Comparison of ENCODE assay signal across 1 cellular context in the genomic region with DNA sequence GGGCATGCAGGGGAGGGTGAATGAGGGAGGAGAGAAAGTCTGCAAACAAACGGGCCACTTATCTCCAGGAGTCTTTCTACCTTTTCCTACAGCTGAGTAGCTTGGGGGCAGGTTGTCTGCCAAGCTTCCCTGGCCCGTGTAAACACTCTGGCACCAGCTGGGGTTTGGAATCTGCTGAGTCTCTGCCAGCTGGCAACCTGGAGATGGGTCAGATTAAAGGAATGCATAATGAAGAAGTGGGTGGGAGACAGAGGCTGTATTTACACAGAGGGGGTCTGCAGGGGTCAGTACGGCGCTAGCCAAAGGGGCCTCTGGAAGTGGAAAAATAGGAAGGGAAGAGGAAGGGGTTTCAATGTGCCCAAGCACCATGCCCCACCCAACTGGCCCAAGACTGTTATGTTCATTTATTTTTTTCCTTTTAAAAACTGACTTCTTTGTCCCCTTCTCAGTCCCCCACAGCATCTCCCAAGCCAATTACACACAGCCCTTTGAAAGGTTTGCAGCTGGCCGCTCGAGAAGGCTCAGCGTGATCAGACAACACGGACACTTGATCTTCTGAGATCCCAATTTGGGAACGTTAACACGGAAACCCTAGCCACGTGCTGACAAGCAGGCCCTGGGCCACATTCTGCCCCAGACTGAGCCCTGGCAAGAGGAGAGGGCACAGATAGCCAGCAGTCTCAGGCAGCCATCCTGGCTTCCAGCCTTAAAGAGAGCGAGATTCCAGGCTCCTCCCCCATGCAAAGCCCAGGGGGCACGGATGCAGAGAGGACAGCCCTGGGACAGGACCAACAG.
TF ChIP-seq lines count a peak whose summit lies in the region.

No MANE protein-coding gene starts in this region.

TF ChIP-seq in H1, 55 proteins besides CTCF, POLR2A, EP300 and RAD21 (continued from another document):
- no peak for TF ChIP-seq CTBP2 (IDR thresholded peaks at IDR 0.05; ENCODE audit: borderline replicate concordance, insufficient read depth, insufficient read length, low read length)
- TF ChIP-seq BACH1 (IDR thresholded peaks at IDR 0.05; ENCODE audit: low read length) = no peak
- TF ChIP-seq TAF7 (optimal IDR thresholded peaks at IDR 0.05; ENCODE audit: borderline replicate concordance, low read depth, low read length) = no peak
- TF ChIP-seq HDAC2 (IDR thresholded peaks at IDR 0.05; ENCODE audit: borderline replicate concordance in 1 of 2, low read depth in 2 of 2, low read length in 2 of 2) = 0 out of 4 replicates have a peak, but pooled peaks of 1 of the 2 experiments have one; percentile 11
- 0 out of 2 replicates have a peak, but pooled peaks have one; percentile 37 for TF ChIP-seq TEAD4 (IDR thresholded peaks at IDR 0.05; ENCODE audit: low read depth, low read length)
- TF ChIP-seq TAF1 (IDR thresholded peaks at IDR 0.05; ENCODE audit: low read depth, low read length) = no peak
- no peak for TF ChIP-seq SIX5 (IDR thresholded peaks at IDR 0.05; ENCODE audit: low read depth, low read length)
- no peak for TF ChIP-seq FOSL1 (IDR thresholded peaks at IDR 0.05; ENCODE audit: insufficient read depth, low read depth, low read length)
- TF ChIP-seq, protein P1, sequence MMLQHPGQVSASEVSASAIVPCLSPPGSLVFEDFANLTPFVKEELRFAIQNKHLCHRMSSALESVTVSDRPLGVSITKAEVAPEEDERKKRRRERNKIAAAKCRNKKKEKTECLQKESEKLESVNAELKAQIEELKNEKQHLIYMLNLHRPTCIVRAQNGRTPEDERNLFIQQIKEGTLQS (IDR thresholded peaks at IDR 0.05; ENCODE audit: insufficient read depth, low read depth, low read length) = no peak
- no peak for TF ChIP-seq SUZ12 (IDR thresholded peaks at IDR 0.05; ENCODE audit: low read length)
- TF ChIP-seq, protein P2, sequence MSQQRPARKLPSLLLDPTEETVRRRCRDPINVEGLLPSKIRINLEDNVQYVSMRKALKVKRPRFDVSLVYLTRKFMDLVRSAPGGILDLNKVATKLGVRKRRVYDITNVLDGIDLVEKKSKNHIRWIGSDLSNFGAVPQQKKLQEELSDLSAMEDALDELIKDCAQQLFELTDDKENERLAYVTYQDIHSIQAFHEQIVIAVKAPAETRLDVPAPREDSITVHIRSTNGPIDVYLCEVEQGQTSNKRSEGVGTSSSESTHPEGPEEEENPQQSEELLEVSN (IDR thresholded peaks at IDR 0.05) = no peak
- TF ChIP-seq RFX5 (IDR thresholded peaks at IDR 0.05; ENCODE audit: borderline replicate concordance, low read depth, low read length) = no peak
- no peak for TF ChIP-seq KDM1A (IDR thresholded peaks at IDR 0.05; ENCODE audit: borderline replicate concordance, low read length)
- TF ChIP-seq, protein P3, sequence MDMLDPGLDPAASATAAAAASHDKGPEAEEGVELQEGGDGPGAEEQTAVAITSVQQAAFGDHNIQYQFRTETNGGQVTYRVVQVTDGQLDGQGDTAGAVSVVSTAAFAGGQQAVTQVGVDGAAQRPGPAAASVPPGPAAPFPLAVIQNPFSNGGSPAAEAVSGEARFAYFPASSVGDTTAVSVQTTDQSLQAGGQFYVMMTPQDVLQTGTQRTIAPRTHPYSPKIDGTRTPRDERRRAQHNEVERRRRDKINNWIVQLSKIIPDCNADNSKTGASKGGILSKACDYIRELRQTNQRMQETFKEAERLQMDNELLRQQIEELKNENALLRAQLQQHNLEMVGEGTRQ (IDR thresholded peaks at IDR 0.05; ENCODE audit: low read length) = no peak
- no peak for TF ChIP-seq CEBPB (IDR thresholded peaks at IDR 0.05; ENCODE audit: low read depth, low read length)
- TF ChIP-seq KDM4A (IDR thresholded peaks at IDR 0.05; ENCODE audit: low read depth, low read length, severe bottlenecking) = no peak
- no peak for TF ChIP-seq SRF (IDR thresholded peaks at IDR 0.05; ENCODE audit: low read depth, low read length)
- no peak for TF ChIP-seq JUN (IDR thresholded peaks at IDR 0.05; ENCODE audit: low read depth, low read length)
- no peak for TF ChIP-seq TBP (IDR thresholded peaks at IDR 0.05; ENCODE audit: low read depth, low read length)
- no peak for TF ChIP-seq HDAC6 (IDR thresholded peaks at IDR 0.05; ENCODE audit: low read depth, low read length)
- no peak for TF ChIP-seq YY1 (IDR thresholded peaks at IDR 0.05; ENCODE audit: low read depth, low read length)
- TF ChIP-seq SAP30 (IDR thresholded peaks at IDR 0.05; ENCODE audit: insufficient read depth, insufficient replicate concordance, low read length) = no peak
- no peak for TF ChIP-seq CHD2 (IDR thresholded peaks at IDR 0.05; ENCODE audit: low read length)
- TF ChIP-seq SIN3A (conservative IDR thresholded peaks at IDR 0.05 in 1 of 2, IDR thresholded peaks at IDR 0.05 in 1 of 2; ENCODE audit: low read depth in 1 of 2, low read length in 2 of 2) = peak in 1 of 2 experiments; percentile 65; a peak in 1 of 4 replicates
- TF ChIP-seq, protein P4, sequence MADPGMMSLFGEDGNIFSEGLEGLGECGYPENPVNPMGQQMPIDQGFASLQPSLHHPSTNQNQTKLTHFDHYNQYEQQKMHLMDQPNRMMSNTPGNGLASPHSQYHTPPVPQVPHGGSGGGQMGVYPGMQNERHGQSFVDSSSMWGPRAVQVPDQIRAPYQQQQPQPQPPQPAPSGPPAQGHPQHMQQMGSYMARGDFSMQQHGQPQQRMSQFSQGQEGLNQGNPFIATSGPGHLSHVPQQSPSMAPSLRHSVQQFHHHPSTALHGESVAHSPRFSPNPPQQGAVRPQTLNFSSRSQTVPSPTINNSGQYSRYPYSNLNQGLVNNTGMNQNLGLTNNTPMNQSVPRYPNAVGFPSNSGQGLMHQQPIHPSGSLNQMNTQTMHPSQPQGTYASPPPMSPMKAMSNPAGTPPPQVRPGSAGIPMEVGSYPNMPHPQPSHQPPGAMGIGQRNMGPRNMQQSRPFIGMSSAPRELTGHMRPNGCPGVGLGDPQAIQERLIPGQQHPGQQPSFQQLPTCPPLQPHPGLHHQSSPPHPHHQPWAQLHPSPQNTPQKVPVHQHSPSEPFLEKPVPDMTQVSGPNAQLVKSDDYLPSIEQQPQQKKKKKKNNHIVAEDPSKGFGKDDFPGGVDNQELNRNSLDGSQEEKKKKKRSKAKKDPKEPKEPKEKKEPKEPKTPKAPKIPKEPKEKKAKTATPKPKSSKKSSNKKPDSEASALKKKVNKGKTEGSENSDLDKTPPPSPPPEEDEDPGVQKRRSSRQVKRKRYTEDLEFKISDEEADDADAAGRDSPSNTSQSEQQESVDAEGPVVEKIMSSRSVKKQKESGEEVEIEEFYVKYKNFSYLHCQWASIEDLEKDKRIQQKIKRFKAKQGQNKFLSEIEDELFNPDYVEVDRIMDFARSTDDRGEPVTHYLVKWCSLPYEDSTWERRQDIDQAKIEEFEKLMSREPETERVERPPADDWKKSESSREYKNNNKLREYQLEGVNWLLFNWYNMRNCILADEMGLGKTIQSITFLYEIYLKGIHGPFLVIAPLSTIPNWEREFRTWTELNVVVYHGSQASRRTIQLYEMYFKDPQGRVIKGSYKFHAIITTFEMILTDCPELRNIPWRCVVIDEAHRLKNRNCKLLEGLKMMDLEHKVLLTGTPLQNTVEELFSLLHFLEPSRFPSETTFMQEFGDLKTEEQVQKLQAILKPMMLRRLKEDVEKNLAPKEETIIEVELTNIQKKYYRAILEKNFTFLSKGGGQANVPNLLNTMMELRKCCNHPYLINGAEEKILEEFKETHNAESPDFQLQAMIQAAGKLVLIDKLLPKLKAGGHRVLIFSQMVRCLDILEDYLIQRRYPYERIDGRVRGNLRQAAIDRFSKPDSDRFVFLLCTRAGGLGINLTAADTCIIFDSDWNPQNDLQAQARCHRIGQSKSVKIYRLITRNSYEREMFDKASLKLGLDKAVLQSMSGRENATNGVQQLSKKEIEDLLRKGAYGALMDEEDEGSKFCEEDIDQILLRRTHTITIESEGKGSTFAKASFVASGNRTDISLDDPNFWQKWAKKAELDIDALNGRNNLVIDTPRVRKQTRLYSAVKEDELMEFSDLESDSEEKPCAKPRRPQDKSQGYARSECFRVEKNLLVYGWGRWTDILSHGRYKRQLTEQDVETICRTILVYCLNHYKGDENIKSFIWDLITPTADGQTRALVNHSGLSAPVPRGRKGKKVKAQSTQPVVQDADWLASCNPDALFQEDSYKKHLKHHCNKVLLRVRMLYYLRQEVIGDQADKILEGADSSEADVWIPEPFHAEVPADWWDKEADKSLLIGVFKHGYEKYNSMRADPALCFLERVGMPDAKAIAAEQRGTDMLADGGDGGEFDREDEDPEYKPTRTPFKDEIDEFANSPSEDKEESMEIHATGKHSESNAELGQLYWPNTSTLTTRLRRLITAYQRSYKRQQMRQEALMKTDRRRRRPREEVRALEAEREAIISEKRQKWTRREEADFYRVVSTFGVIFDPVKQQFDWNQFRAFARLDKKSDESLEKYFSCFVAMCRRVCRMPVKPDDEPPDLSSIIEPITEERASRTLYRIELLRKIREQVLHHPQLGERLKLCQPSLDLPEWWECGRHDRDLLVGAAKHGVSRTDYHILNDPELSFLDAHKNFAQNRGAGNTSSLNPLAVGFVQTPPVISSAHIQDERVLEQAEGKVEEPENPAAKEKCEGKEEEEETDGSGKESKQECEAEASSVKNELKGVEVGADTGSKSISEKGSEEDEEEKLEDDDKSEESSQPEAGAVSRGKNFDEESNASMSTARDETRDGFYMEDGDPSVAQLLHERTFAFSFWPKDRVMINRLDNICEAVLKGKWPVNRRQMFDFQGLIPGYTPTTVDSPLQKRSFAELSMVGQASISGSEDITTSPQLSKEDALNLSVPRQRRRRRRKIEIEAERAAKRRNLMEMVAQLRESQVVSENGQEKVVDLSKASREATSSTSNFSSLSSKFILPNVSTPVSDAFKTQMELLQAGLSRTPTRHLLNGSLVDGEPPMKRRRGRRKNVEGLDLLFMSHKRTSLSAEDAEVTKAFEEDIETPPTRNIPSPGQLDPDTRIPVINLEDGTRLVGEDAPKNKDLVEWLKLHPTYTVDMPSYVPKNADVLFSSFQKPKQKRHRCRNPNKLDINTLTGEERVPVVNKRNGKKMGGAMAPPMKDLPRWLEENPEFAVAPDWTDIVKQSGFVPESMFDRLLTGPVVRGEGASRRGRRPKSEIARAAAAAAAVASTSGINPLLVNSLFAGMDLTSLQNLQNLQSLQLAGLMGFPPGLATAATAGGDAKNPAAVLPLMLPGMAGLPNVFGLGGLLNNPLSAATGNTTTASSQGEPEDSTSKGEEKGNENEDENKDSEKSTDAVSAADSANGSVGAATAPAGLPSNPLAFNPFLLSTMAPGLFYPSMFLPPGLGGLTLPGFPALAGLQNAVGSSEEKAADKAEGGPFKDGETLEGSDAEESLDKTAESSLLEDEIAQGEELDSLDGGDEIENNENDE (IDR thresholded peaks at IDR 0.05; ENCODE audit: insufficient replicate concordance, low read length) = no peak
- no peak for TF ChIP-seq RXRA (IDR thresholded peaks at IDR 0.05; ENCODE audit: insufficient read depth, low read depth, low read length)
- TF ChIP-seq SP2 (IDR thresholded peaks at IDR 0.05; ENCODE audit: low read length) = no peak
- TF ChIP-seq JUND (IDR thresholded peaks at IDR 0.05; ENCODE audit: low read length) = no peak
- no peak for TF ChIP-seq KDM5A (IDR thresholded peaks at IDR 0.05; ENCODE audit: low read length)
- no peak for TF ChIP-seq RBBP5 (IDR thresholded peaks at IDR 0.05; ENCODE audit: borderline replicate concordance, low read depth, low read length)
- 0 out of 2 replicates have a peak, but pooled peaks have one; percentile 42 for TF ChIP-seq TCF12 (IDR thresholded peaks at IDR 0.05; ENCODE audit: low read depth, low read length)
- TF ChIP-seq MAFK (IDR thresholded peaks at IDR 0.05; ENCODE audit: low read depth, low read length) = no peak
- no peak for TF ChIP-seq BRCA1 (IDR thresholded peaks at IDR 0.05; ENCODE audit: low read depth, low read length)
